ENCODE assay signal across 7 cellular contexts in the genomic region with DNA sequence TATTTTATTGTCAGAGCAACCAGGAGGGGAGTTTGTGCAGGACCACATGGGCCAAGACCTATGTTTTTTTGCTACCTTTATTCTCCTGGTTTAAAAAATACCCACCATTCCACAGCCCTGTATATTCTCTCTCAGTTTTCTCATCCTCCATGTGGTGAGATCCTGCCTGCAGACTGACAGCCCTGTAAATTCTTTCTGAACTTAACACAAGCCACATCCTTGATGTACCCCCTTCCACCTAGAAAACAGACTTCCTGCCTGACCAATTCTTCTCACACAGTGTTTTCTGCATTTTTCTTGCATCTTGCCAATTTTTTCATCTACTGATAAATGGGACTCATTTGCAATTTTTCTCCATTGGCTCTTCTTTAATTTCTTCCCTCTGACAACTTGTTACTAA.
"Had no signal": no experiment of that assay in that cellular context is flagged by ENCODE, and none has a peak within 500 bp of the region (broad histone marks: within the 10 kb centered on the region; RNA-seq: fewer than 3 reads in every experiment).

No MANE protein-coding gene starts in this region.

- DNase-seq: H9, HCEC 1CT, Karpas-422 had no signal

- FAIRE-seq: H1, H54, HepG2, K562 had no signal
